Comparison of ENCODE assay signal across 13 cellular contexts in the genomic region with DNA sequence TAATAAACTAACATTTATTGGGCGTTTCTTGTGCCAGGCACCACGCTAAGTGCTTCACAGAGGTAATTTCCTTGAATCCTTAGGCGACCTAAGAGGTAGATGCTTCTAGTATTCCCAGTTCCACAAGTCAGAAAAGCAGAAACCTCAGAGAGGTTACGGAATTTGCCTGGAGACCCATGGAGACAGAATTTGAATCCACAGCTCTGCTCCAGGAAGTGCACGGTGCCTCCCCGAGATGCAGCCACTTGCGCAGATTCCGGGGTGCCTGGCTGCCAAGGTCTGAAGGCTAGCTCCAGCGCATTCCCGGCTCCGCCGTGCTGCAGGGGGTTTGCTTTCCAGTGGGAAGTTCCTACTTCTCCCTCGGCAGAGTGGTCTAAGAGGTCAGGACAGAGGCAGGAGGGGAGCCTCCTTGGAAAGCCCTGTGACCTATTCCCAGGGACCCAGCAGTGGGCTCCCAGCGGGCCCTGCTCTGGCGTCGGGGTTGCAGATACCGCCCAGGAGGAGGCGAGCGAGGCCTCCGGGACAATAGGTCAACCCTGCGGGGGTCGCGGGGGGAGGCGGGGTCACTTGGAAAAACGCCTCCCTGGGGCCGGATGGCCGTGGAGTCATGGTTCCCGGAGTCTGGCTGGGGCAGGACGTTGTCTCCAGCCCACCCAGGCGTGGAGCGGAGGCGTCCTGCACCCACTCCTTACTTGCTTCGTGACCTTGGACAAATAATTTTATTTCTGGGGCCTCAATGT. TPM values are rescaled to one million over a fixed set of nuclear protein-coding genes. Genes with fewer than 3 reads are reported as not detected.
DNase-seq lines count a peak whose midpoint lies in the region; ATAC-seq and TF ChIP-seq lines count a peak whose summit lies in the region.
"Had no signal": no experiment of that assay in that cellular context is flagged by ENCODE, and none has a peak within 500 bp of the region (broad histone marks: within the 10 kb centered on the region; RNA-seq: fewer than 3 reads in every experiment).

No MANE protein-coding gene starts in this region.

- no peaks in the 10 kb centered on the region for H3K79me1 ChIP-seq in mesendoderm (ENCODE audit: low read length)

- H3K27me3 ChIP-seq in body of pancreas, result peaks cover 0 to 56% of the 10 kb centered on the region in 2 donors
- peaks cover 65% of the 10 kb centered on the region for H3K27me3 ChIP-seq in mesendoderm (ENCODE audit: insufficient read depth, low read length, poor library complexity)
- H3K27me3 ChIP-seq: MG63, testis had no signal

- DNase-seq in activated T-cell treated with anti-CD3 and anti-CD28 coated beads, Interleukin-2, amount 50 U/mL, for 24 hours, result no peak
- DNase-seq in activated T-cell treated with anti-CD3 and anti-CD28 coated beads for 4 hours (no peak), body of pancreas (no peak), mesendoderm (peak; percentile 88), AG20443 (ENCODE audit: low spot score) (no peak)
- DNase-seq: left cardiac atrium, MG63, testis had no signal

- H3K23ac ChIP-seq in mesendoderm (ENCODE audit: low read length), result no peak overlapping the region

- H3K4me3 Mint-ChIP-seq in activated T-cell treated with anti-CD3 and anti-CD28 coated beads, Interleukin-2, amount 50 U/mL, for 24 hours, result peak overlapping the region; percentile 47
- peak overlapping the region; percentile 29 for H3K4me3 Mint-ChIP-seq in stimulated activated memory B cell treated with anti-CD40 and anti-IgM and Interleukin-4, amounts not matched to agents 10 μg/mL and 1 μg/mL and 100 μg/mL, for 72 hours

- no peak overlapping the region for H4K8ac ChIP-seq in mesendoderm (ENCODE audit: low read depth, low read length)

- no peaks in the 10 kb centered on the region for H3K36me3 Mint-ChIP-seq in activated T-cell treated with anti-CD3 and anti-CD28 coated beads, Interleukin-2, amount 50 U/mL, for 24 hours (ENCODE audit: low read depth)
- peaks cover 7% of the 10 kb centered on the region for H3K36me3 Mint-ChIP-seq in stimulated activated memory B cell treated with anti-CD40 and anti-IgM and Interleukin-4, amounts not matched to agents 10 μg/mL and 1 μg/mL and 100 μg/mL, for 72 hours

- no peak overlapping the region for H2BK15ac ChIP-seq in mesendoderm (replicated peaks; ENCODE audit: low read depth)

- H2AK5ac ChIP-seq in mesendoderm (ENCODE audit: low read length), result no peak overlapping the region

- peak overlapping the region; percentile 17 for H3K56ac ChIP-seq in mesendoderm (ENCODE audit: low read length)

- no peak overlapping the region for H3K27ac Mint-ChIP-seq in activated T-cell treated with anti-CD3 and anti-CD28 coated beads, Interleukin-2, amount 50 U/mL, for 24 hours
- H3K27ac Mint-ChIP-seq in stimulated activated memory B cell treated with anti-CD40 and anti-IgM and Interleukin-4, amounts not matched to agents 10 μg/mL and 1 μg/mL and 100 μg/mL, for 72 hours, result no peak overlapping the region

- no peak overlapping the region for H2BK5ac ChIP-seq in mesendoderm (ENCODE audit: low read length)

- no peaks in the 10 kb centered on the region for H3K9me3 Mint-ChIP-seq in activated T-cell treated with anti-CD3 and anti-CD28 coated beads, Interleukin-2, amount 50 U/mL, for 24 hours
- peaks cover 4% of the 10 kb centered on the region for H3K9me3 Mint-ChIP-seq in stimulated activated memory B cell treated with anti-CD40 and anti-IgM and Interleukin-4, amounts not matched to agents 10 μg/mL and 1 μg/mL and 100 μg/mL, for 72 hours

- peaks cover 35% of the 10 kb centered on the region for H3K4me1 ChIP-seq in body of pancreas
- H3K4me1 ChIP-seq in mesendoderm (ENCODE audit: control insufficient read depth, low read depth, low read length), result peaks cover 17% of the 10 kb centered on the region
- H3K4me1 ChIP-seq: testis had no signal

- H2BK120ac ChIP-seq in mesendoderm (ENCODE audit: low read depth, low read length), result no peak overlapping the region

- H3K36me3 ChIP-seq in body of pancreas (replicated peaks in 1 of 2; ENCODE audit: insufficient read depth in 1 of 2, low read depth in 2 of 2), result no peaks in the 10 kb centered on the region
- H3K36me3 ChIP-seq in mesendoderm (ENCODE audit: control insufficient read depth, insufficient read depth, low read length), result no peaks in the 10 kb centered on the region
- H3K36me3 ChIP-seq: MG63 had no signal

- no peak overlapping the region for H3K4me3 ChIP-seq in body of pancreas
- no peak overlapping the region for H3K4me3 ChIP-seq in mesendoderm (ENCODE audit: low read length)
- H3K4me3 ChIP-seq: MG63 had no signal

- peak; percentile 27 for ATAC-seq in body of pancreas
- ATAC-seq in stimulated activated memory B cell treated with anti-CD40 and anti-IgM and Interleukin-4, amounts not matched to agents 10 μg/mL and 1 μg/mL and 100 μg/mL, for 72 hours, result no peak
- no peak for ATAC-seq in GM19324 (IDR thresholded peaks at IDR 0.05; ENCODE audit: low FRiP score, unreplicated experiment)
- no peak for ATAC-seq in GM18909 (IDR thresholded peaks at IDR 0.05; ENCODE audit: poor library complexity, unreplicated experiment)
- ATAC-seq: left cardiac atrium had no signal

- 8 to 15% methylated on average over 11 to 33 of the region's 33 CpGs for WGBS in body of pancreas, 2 donors
- WGBS in mesendoderm (ENCODE audit: extremely low coverage, insufficient coverage, low lambda C conversion rate), result no CpG with 5 or more reads among the region's 33 CpGs

- H3K27me3 Mint-ChIP-seq in activated T-cell treated with anti-CD3 and anti-CD28 coated beads, Interleukin-2, amount 50 U/mL, for 24 hours, result peaks cover 94% of the 10 kb centered on the region
- peaks cover 96% of the 10 kb centered on the region for H3K27me3 Mint-ChIP-seq in stimulated activated memory B cell treated with anti-CD40 and anti-IgM and Interleukin-4, amounts not matched to agents 10 μg/mL and 1 μg/mL and 100 μg/mL, for 72 hours

- no peak overlapping the region for H4K5ac ChIP-seq in mesendoderm (ENCODE audit: low read length)

- no peaks in the 10 kb centered on the region for H3K79me2 ChIP-seq in mesendoderm (ENCODE audit: control insufficient read depth, insufficient read depth, low read length)

- peaks cover 7% of the 10 kb centered on the region for H3K4me1 Mint-ChIP-seq in activated T-cell treated with anti-CD3 and anti-CD28 coated beads, Interleukin-2, amount 50 U/mL, for 24 hours (ENCODE audit: low read depth)
- peaks cover 15% of the 10 kb centered on the region for H3K4me1 Mint-ChIP-seq in stimulated activated memory B cell treated with anti-CD40 and anti-IgM and Interleukin-4, amounts not matched to agents 10 μg/mL and 1 μg/mL and 100 μg/mL, for 72 hours

- intact Hi-C loops in body of pancreas (cut with DNase I), result no loop called here

- H3K18ac ChIP-seq in mesendoderm (ENCODE audit: low read length), result no peak overlapping the region

- no peak overlapping the region for H3K9ac ChIP-seq in mesendoderm (ENCODE audit: low read length)

- H3K4ac ChIP-seq in mesendoderm (ENCODE audit: low read depth, low read length), result no peak overlapping the region

- H3K27ac ChIP-seq in body of pancreas, result peak overlapping the region in 2 of 4 donors; percentile 1 to 23
- no peak overlapping the region for H3K27ac ChIP-seq in mesendoderm (ENCODE audit: low read depth, low read length)
- H3K27ac ChIP-seq: testis had no signal

- H3K4me2 ChIP-seq in mesendoderm (ENCODE audit: low read length), result peak overlapping the region; percentile 45

- no peak for TF ChIP-seq POLR2A in body of pancreas (IDR thresholded peaks at IDR 0.05)

- no peak for TF ChIP-seq CTCF in body of pancreas (IDR thresholded peaks at IDR 0.05)

- H3K9me3 ChIP-seq in body of pancreas, result no peaks in the 10 kb centered on the region
- H3K9me3 ChIP-seq: MG63, testis had no signal

RNA-seq across cellular contexts. Expression of a gene that starts 10.1 kb away (rescaled TPM):
- total RNA-seq in body of pancreas, result 1 to 10 TPM in 1 of 2 donors, not detected in 1; 2.9 TPM
- not detected for polyA plus RNA-seq in mesendoderm (2013, experiment 1 of 2)
- polyA plus RNA-seq in mesendoderm (2013, experiment 2 of 2), result not detected
- total RNA-seq: cerebellum, left cardiac atrium, posterior vena cava had no signal
